ENCODE assay signal across 32 cellular contexts in genomic region chr13:96527497-96527896, GRCh38.
"Had no signal": no experiment of that assay in that cellular context is flagged by ENCODE, and none has a peak within 500 bp of the region (broad histone marks: within the 10 kb centered on the region; RNA-seq: fewer than 3 reads in every experiment).

No MANE protein-coding gene starts in this region.

- H3K4me3 ChIP-seq: ascending aorta, cardiac muscle cell, esophagus muscularis mucosa, pancreas, prostate gland, stomach, thyroid gland, upper lobe of left lung, vagina had no signal

- H3K27me3 ChIP-seq: ascending aorta, cardiac muscle cell, esophagus muscularis mucosa, pancreas, stomach, thyroid gland, upper lobe of left lung, vagina had no signal

- FAIRE-seq: frontal cortex, kidney, pancreas, small intestine had no signal

- H3K4me1 ChIP-seq: ascending aorta, esophagus muscularis mucosa, pancreas, prostate gland, upper lobe of left lung, vagina had no signal

- H3K27ac ChIP-seq: ascending aorta, cardiac muscle cell, esophagus muscularis mucosa, pancreas, prostate gland, stomach, thyroid gland, upper lobe of left lung, vagina, WERI-Rb-1 had no signal

- DNase-seq: activated CD4-positive, alpha-beta memory T cell treated with anti-CD3 and anti-CD28 coated beads, Interleukin-2, amount 10 ng/mL, durations not matched to agents 7 days and 5 days; activated CD4-positive, alpha-beta T cell treated with anti-CD3 and anti-CD28 coated beads, Interleukin-2, amount 10 ng/mL, durations not matched to agents 7 days and 5 days; activated CD4-positive, CD25-positive, alpha-beta regulatory T cell treated with anti-CD3 and anti-CD28 coated beads, Interleukin-2, amount 50 U/mL, for 72 hours; activated CD8-positive, alpha-beta memory T cell treated with anti-CD3 and anti-CD28 coated beads, Interleukin-2, amount 50 U/mL, for 48 hours; activated gamma-delta T cell; activated naive CD4-positive, alpha-beta T cell treated with anti-CD3 and anti-CD28 coated beads, Interleukin-2, amount 10 ng/mL, durations not matched to agents 7 days and 5 days; activated naive CD8-positive, alpha-beta T cell treated with anti-CD3 and anti-CD28 coated beads, Interleukin-2, amount 10 ng/mL, durations not matched to agents 7 days and 5 days; activated T-cell treated with anti-CD3 and anti-CD28 coated beads, Interleukin-2, amount 50 U/mL, for 24 hours; cortex of kidney; effector memory CD8-positive, alpha-beta T cell; kidney; left colon; naive thymus-derived CD8-positive, alpha-beta T cell; nucleus accumbens; pancreas; retina; small intestine; stimulated activated CD4-positive, alpha-beta T cell treated with anti-CD3 and anti-CD28 coated beads, Interleukin-1b, Interleukin-23, amount 100 ng/mL, for 48 hours; stimulated activated CD4-positive, alpha-beta T cell treated with anti-CD3 and anti-CD28 coated beads, Interleukin-4, amount 100 ng/mL, for 4 hours; stimulated activated CD8-positive, alpha-beta memory T cell treated with anti-CD3 and anti-CD28 coated beads, Interleukin-4, amount 100 ng/mL, for 48 hours; stimulated activated naive B cell treated with anti-CD40 and anti-IgM and Interleukin-4, amounts not matched to agents 10 μg/mL and 1 μg/mL and 100 μg/mL, for 72 hours; stomach; T-helper 9 cell; thyroid gland; upper lobe of left lung; WERI-Rb-1 had no signal

- H3K36me3 ChIP-seq: ascending aorta, cardiac muscle cell, esophagus muscularis mucosa, pancreas, prostate gland, stomach, thyroid gland, upper lobe of left lung, vagina, WERI-Rb-1 had no signal

- H3K9me3 ChIP-seq: ascending aorta, esophagus muscularis mucosa, pancreas, prostate gland, thyroid gland, upper lobe of left lung, vagina had no signal
